Comparison of ENCODE assay signal across 25 cellular contexts in the genomic region with DNA sequence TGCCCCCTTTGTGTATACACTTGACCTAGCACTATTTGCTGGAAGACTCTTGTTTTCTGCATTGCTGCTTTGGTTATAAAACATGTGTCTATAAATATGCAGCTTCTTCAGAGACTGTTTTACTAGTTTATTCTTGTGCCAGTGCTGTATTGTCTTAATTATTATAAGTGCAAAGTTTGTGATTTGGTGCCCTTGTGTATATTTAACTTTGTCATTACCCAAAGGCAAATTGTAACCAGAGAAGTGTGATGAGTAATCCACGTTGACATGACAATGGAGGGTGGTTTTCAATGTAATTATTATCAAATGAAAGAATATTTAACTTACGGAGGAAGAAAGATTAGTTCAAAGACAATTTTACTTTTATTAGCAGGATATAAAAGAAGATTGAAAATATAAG.
A peak's percentile ranks its signal among the peaks of the same experiment; 100 is the strongest.
DNase-seq lines count a peak whose midpoint lies in the region; FAIRE-seq and TF ChIP-seq lines count a peak whose summit lies in the region.
"Had no signal": no experiment of that assay in that cellular context is flagged by ENCODE, and none has a peak within 500 bp of the region (broad histone marks: within the 10 kb centered on the region; RNA-seq: fewer than 3 reads in every experiment).

No MANE protein-coding gene starts in this region.

- no peak overlapping the region for H3K4me2 ChIP-seq in Karpas-422 (ENCODE audit: low read depth, low read length, poor library complexity, severe bottlenecking)

- no peaks in the 10 kb centered on the region for H3K79me2 ChIP-seq in Karpas-422 (ENCODE audit: low read length)

- peaks cover 4% of the 10 kb centered on the region for H3K36me3 Mint-ChIP-seq in Calu3 (ENCODE audit: insufficient read depth, unreplicated experiment)
- H3K36me3 Mint-ChIP-seq: CD8-positive, alpha-beta T cell had no signal

- peak overlapping the region; percentile 24 for H3K4me3 Mint-ChIP-seq in Calu3 (ENCODE audit: low read depth, unreplicated experiment)
- H3K4me3 Mint-ChIP-seq: CD8-positive, alpha-beta T cell; HFFc6; T-helper 1 cell treated with Interleukin-12 subunit alpha and Interleukin-12 subunit beta and Interleukin-4 antibody, amounts not matched to agents 30 μg/mL and 1 μg/mL, for 36 hours had no signal

- H4K20me1 ChIP-seq in Karpas-422 (ENCODE audit: insufficient read depth, low read depth, low read length) = no peaks in the 10 kb centered on the region

- no peaks in the 10 kb centered on the region for H3K27me3 Mint-ChIP-seq in Calu3 (ENCODE audit: unreplicated experiment)

- FAIRE-seq in RCC 7860 (lab: Jason Lieb, UNC) = peak; percentile 93
- FAIRE-seq: GM19239, HTR-8/SVneo had no signal

- peak overlapping the region; percentile 35 for H3K27ac Mint-ChIP-seq in Calu3 (ENCODE audit: unreplicated experiment)
- H3K27ac Mint-ChIP-seq: CD8-positive, alpha-beta T cell; HFFc6; T-helper 1 cell treated with Interleukin-12 subunit alpha and Interleukin-12 subunit beta and Interleukin-4 antibody, amounts not matched to agents 30 μg/mL and 1 μg/mL, for 36 hours had no signal

- TF ChIP-seq CTCF in Calu3 (IDR thresholded peaks at IDR 0.05; ENCODE audit: unreplicated experiment) = no peak

- no peaks in the 10 kb centered on the region for H3K9me3 ChIP-seq in Karpas-422 (ENCODE audit: low read length)

- no peak overlapping the region for H3K27ac ChIP-seq in Karpas-422 (ENCODE audit: low read length)

- H3K4me1 ChIP-seq in Karpas-422 (ENCODE audit: low read length) = no peaks in the 10 kb centered on the region

- no peaks in the 10 kb centered on the region for H3K9me2 ChIP-seq in Karpas-422 (replicated peaks; ENCODE audit: insufficient read depth, low read length)

- H3K4me3 ChIP-seq in Karpas-422 (ENCODE audit: low read length) = no peak overlapping the region

- no peak overlapping the region for H3K9ac ChIP-seq in Karpas-422 (ENCODE audit: low read length)

- no peak overlapping the region for H2AFZ ChIP-seq in Karpas-422 (ENCODE audit: low read length)

- H3K4me1 Mint-ChIP-seq in Calu3 (ENCODE audit: low read depth, unreplicated experiment) = peaks cover 19% of the 10 kb centered on the region

- no peaks in the 10 kb centered on the region for H3K36me3 ChIP-seq in Karpas-422 (ENCODE audit: insufficient read depth, low read length)

- BruUV-seq in Calu3 (replicated peaks; lab: Mats Ljungman, UMichigan) = no TSS peak

- intact Hi-C loops in Calu3 (cut with micrococcal nuclease; ENCODE audit: unreplicated experiment) = no loop called here

- CTCF ChIA-PET in Calu3 (lab: Charles Lee) = no interaction called here

- H3K9me3 Mint-ChIP-seq in Calu3 (ENCODE audit: low read depth, unreplicated experiment) = no peaks in the 10 kb centered on the region
- H3K9me3 Mint-ChIP-seq: CD8-positive, alpha-beta T cell; HFFc6; T-helper 1 cell treated with Interleukin-12 subunit alpha and Interleukin-12 subunit beta and Interleukin-4 antibody, amounts not matched to agents 30 μg/mL and 1 μg/mL, for 36 hours had no signal

- DNase-seq in Calu3 (no peak), NCI-H748 (lab: John Stamatoyannopoulos, UW; ENCODE audit: unreplicated experiment) (peak; percentile 38), RCC 7860 (ENCODE audit: low spot score) (peak; percentile 16), kidney tubule cell (ENCODE audit: low spot score) (peak; percentile 34), NOMO-1 (lab: John Stamatoyannopoulos, UW; ENCODE audit: unreplicated experiment in 2 of 2) (no peak), RKO (ENCODE audit: low spot score) (no peak), Karpas-422 (no peak)
- DNase-seq: AML-193; C1 segment of cervical spinal cord; CD8-positive, alpha-beta T cell; EL; GF-D8; H7; HFFc6; KG1; NCI-H1092 treated with DMSO at 0.1 percent for 48 hours; NCI-H1694 treated with DMSO at 0.1 percent for 48 hours; NCI-H2081 treated with DMSO at 0.1 percent for 48 hours; NCI-H446; NCI-H526; RPMI8226; SHP77 had no signal

- H3K27me3 ChIP-seq in Karpas-422 (ENCODE audit: low read length) = no peaks in the 10 kb centered on the region

Comparison
In these comparisons a context has a peak if more than half of its experiments do, and no peak if none do; other contexts are left out.
1. DNase-seq: peak in NCI-H748 (single experiment), RCC 7860 (single experiment) and kidney tubule cell (single experiment); none in Calu3 (single experiment), NOMO-1 (0 of 2), RKO (single experiment) and Karpas-422 (single experiment).